In genomic region chr16:85979605-85980004, GRCh38 we compare ENCODE assay signal across 1 cellular context.
TF ChIP-seq lines count a peak whose summit lies in the region.

No MANE protein-coding gene starts in this region.

TF ChIP-seq in HCT116, 20 proteins besides CTCF, POLR2A, EP300 and RAD21 (continued from another document):
- TF ChIP-seq REST (IDR thresholded peaks at IDR 0.05; ENCODE audit: low read depth) (no peak), EGR1 (IDR thresholded peaks at IDR 0.05; ENCODE audit: low read depth) (no peak), ELF1 (IDR thresholded peaks at IDR 0.05; ENCODE audit: borderline replicate concordance, low read depth) (no peak), MAX (IDR thresholded peaks at IDR 0.05) (no peak), SP1 (IDR thresholded peaks at IDR 0.05; ENCODE audit: low read depth) (no peak), ZBTB33 (IDR thresholded peaks at IDR 0.05; ENCODE audit: extremely low read depth, insufficient replicate concordance, low read length) (no peak)
